Comparison of ENCODE assay signal across 14 cellular contexts in the genomic region with DNA sequence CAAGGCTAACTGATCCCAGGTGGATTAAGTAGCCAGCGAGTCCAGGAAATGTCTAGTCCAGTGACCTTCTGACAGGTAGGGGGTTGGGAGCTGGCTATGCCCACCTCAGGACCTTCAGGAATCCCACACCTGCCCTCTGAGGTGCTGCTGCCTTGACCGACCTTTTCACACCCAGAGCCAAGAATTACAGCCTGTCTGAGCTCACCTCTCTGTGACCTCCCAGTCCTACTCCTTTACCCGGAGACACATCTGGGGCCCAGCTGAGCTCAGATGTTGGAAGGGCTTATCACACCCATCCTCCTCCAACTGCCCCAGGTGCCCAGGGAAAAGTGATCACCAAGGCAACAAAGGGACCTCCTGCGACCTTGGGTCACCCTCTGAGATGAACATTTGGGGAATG.
DNase-seq lines count a peak whose midpoint lies in the region; TF ChIP-seq lines count a peak whose summit lies in the region.
"Had no signal": no experiment of that assay in that cellular context is flagged by ENCODE, and none has a peak within 500 bp of the region (broad histone marks: within the 10 kb centered on the region; RNA-seq: fewer than 3 reads in every experiment).

No MANE protein-coding gene starts in this region.

- H3K36me3 Mint-ChIP-seq in endodermal cell (ENCODE audit: low read depth) (no peaks in the 10 kb centered on the region), nephron progenitor cell (ENCODE audit: low read depth) (no peaks in the 10 kb centered on the region), chondrocyte (ENCODE audit: low read depth) (no peaks in the 10 kb centered on the region)
- H3K36me3 Mint-ChIP-seq: IgD-negative memory B cell had no signal

- peaks cover 10% of the 10 kb centered on the region for H3K9me3 Mint-ChIP-seq in endodermal cell
- peaks cover 8% of the 10 kb centered on the region for H3K9me3 Mint-ChIP-seq in nephron progenitor cell
- H3K9me3 Mint-ChIP-seq in chondrocyte (ENCODE audit: low read depth) = peaks cover 2% of the 10 kb centered on the region
- H3K9me3 Mint-ChIP-seq: CD4-positive, alpha-beta T cell; IgD-negative memory B cell had no signal

- peaks cover 17% of the 10 kb centered on the region for H3K4me1 Mint-ChIP-seq in endodermal cell
- peaks cover 68% of the 10 kb centered on the region for H3K4me1 Mint-ChIP-seq in nephron progenitor cell
- H3K4me1 Mint-ChIP-seq in chondrocyte (ENCODE audit: low read depth) = peaks cover 15% of the 10 kb centered on the region
- H3K4me1 Mint-ChIP-seq: IgD-negative memory B cell had no signal

- peaks cover 16% of the 10 kb centered on the region for H3K9me3 ChIP-seq in endodermal cell (ENCODE audit: control insufficient read depth, low read length)
- H3K9me3 ChIP-seq in sigmoid colon = no peaks in the 10 kb centered on the region
- H3K9me3 ChIP-seq: Caco-2 had no signal

- WGBS in endodermal cell (ENCODE audit: insufficient coverage in 1 of 2, insufficient read length in 1 of 2), 2 experiments = 75 to 100% methylated on average over 1 to 4 of the region's 4 CpGs
- 41 to 69% methylated on average over 4 of the region's 4 CpGs for WGBS in sigmoid colon, 2 donors

- no peak for TF ChIP-seq EP300 in sigmoid colon (IDR thresholded peaks at IDR 0.05)

- H3K27me3 ChIP-seq in endodermal cell (ENCODE audit: control insufficient read depth, insufficient read depth, low read length, poor library complexity, severe bottlenecking) (peaks cover 42% of the 10 kb centered on the region), sigmoid colon (no peaks in the 10 kb centered on the region)

- H3K4me1 ChIP-seq in endodermal cell (ENCODE audit: control insufficient read depth, insufficient read depth, low read length) (peaks cover 7% of the 10 kb centered on the region), sigmoid colon (peaks cover 0 to 47% (median 34%) of the 10 kb centered on the region in 4 donors)
- H3K4me1 ChIP-seq: Caco-2 had no signal

- H3K4me3 Mint-ChIP-seq in endodermal cell (no peak overlapping the region), nephron progenitor cell (no peak overlapping the region), chondrocyte (ENCODE audit: unreplicated experiment) (no peak overlapping the region)
- H3K4me3 Mint-ChIP-seq: CD4-positive, alpha-beta T cell; H9; IgD-negative memory B cell had no signal

- H3K27me3 Mint-ChIP-seq in endodermal cell (ENCODE audit: insufficient read depth) = peaks cover 97% of the 10 kb centered on the region
- H3K27me3 Mint-ChIP-seq in nephron progenitor cell (ENCODE audit: low read depth, poor library complexity) = peaks cover 7% of the 10 kb centered on the region
- no peaks in the 10 kb centered on the region for H3K27me3 Mint-ChIP-seq in chondrocyte (ENCODE audit: low read depth)

- intact Hi-C loops in sigmoid colon (cut with DNase I) (no loop called here), cardiac septum (cut with DNase I) (no loop called here)

- DNase-seq in endodermal cell (peak; percentile 50), nephron progenitor cell (peak; percentile 19), sigmoid colon (no peak), cardiac septum (ENCODE audit: low spot score) (no peak), H4 (ENCODE audit: low spot score) (no peak), chondrocyte (ENCODE audit: low spot score) (no peak)
- DNase-seq in activated T-cell treated with anti-CD3 and anti-CD28 coated beads, Interleukin-2, amount 50 U/mL, for 1 hour = no peak
- DNase-seq: AML-193; Caco-2; CD4-positive, alpha-beta T cell; GOT3; H9 had no signal

- no peak overlapping the region for H3K9ac ChIP-seq in endodermal cell (ENCODE audit: extremely low read depth, low read length, poor library complexity, severe bottlenecking)

- H3K36me3 ChIP-seq in endodermal cell (ENCODE audit: control insufficient read depth, insufficient read depth, low read length) (no peaks in the 10 kb centered on the region), sigmoid colon (no peaks in the 10 kb centered on the region)

- H3K4me3 ChIP-seq in endodermal cell (ENCODE audit: low read length) (no peak overlapping the region), sigmoid colon (no peak overlapping the region)

- no peak for TF ChIP-seq CTCF in endodermal cell (conservative IDR thresholded peaks at IDR 0.05)
- TF ChIP-seq CTCF in nephron progenitor cell (IDR thresholded peaks at IDR 0.05) = no peak
- TF ChIP-seq CTCF in sigmoid colon (IDR thresholded peaks at IDR 0.05) = no peak
- no peak for TF ChIP-seq CTCF in chondrocyte (IDR thresholded peaks at IDR 0.05)

- H3K27ac ChIP-seq in endodermal cell (ENCODE audit: low read depth, low read length) = no peak overlapping the region
- peak overlapping the region in 3 of 4 donors; percentile 73 to 84 (median 76) for H3K27ac ChIP-seq in sigmoid colon
- H3K27ac ChIP-seq: C4-2B had no signal

- no peak overlapping the region for H3K27ac Mint-ChIP-seq in endodermal cell
- peak overlapping the region; percentile 64 for H3K27ac Mint-ChIP-seq in nephron progenitor cell
- no peak overlapping the region for H3K27ac Mint-ChIP-seq in chondrocyte (ENCODE audit: unreplicated experiment)
- H3K27ac Mint-ChIP-seq: CD4-positive, alpha-beta T cell; H9; IgD-negative memory B cell had no signal

- TF ChIP-seq POLR2A in sigmoid colon (IDR thresholded peaks at IDR 0.05) = no peak

Comparison
In these comparisons a context has a peak if more than half of its experiments do, and no peak if none do; other contexts are left out.
1. DNase-seq: peak in endodermal cell (single experiment) and nephron progenitor cell (single experiment); none in sigmoid colon (single experiment), activated T-cell treated with anti-CD3 and anti-CD28 coated beads, Interleukin-2, amount 50 U/mL, for 1 hour (single experiment), cardiac septum (single experiment), H4 (single experiment) and chondrocyte (single experiment).